ENCODE assay signal across 8 cellular contexts in the genomic region with DNA sequence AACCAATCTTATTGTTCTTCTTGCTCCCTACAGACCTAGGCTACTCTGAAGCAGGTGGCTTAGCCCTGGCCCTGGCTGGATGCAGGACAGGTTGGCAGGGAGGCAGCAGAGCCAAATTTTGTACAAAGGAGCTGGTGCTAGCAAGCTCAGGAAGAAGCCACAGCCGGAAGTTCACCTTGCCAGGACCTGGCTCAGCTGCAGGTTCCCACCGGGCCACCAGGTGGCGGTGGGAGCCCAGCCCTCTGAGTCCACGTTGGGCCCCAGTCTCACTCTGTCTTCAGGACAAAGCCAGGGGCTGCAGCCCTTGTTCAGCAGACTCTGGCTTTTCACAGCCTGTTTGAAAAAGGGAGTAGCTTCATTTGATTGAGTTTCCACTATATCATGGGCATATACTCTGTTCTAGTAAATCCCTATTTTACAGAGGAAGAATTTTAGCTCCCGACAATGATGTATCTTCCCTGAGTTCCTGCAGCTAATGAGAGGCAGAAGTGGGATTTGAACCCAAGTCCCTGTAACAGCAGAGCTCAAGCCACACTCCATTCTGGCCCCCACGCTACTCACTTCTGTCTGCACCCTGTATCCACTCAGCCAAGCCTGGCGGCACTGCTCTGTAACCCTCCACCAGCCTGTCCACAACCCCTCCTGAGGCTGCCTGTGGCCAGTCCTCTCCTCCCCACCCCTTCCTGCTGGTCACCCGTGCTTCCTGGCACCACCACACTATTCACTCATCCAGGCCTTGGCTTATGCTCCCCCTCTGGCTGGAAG. TPM values are rescaled to one million over a fixed set of nuclear protein-coding genes. Genes with fewer than 3 reads are reported as not detected.
DNase-seq lines count a peak whose midpoint lies in the region; ATAC-seq and TF ChIP-seq lines count a peak whose summit lies in the region.

No MANE protein-coding gene starts in this region.

- peaks cover 21% of the 10 kb centered on the region for H3F3A ChIP-seq in SU-DHL-6 (ENCODE audit: insufficient read depth)

- peaks cover 20% of the 10 kb centered on the region for H3K36me3 Mint-ChIP-seq in activated naive CD8-positive, alpha-beta T cell treated with anti-CD3 and anti-CD28 coated beads for 36 hours

- intact Hi-C loops in Right ventricle myocardium superior (cut with DNase I), result loop anchor here (2.0 kb wide), 1 partner anchor 48 kb away; no protein-coding TSS in a partner anchor

- H3K4me3 Mint-ChIP-seq in activated naive CD8-positive, alpha-beta T cell treated with anti-CD3 and anti-CD28 coated beads for 36 hours, result no peak overlapping the region

- TF ChIP-seq CTCF in SU-DHL-6 (IDR thresholded peaks at IDR 0.05; ENCODE audit: insufficient read depth, low read length, poor library complexity, severe bottlenecking) (peak; percentile 80), upper lobe of left lung (IDR thresholded peaks at IDR 0.05) (peak; percentile 95 to 97 (median 96))

- no peaks in the 10 kb centered on the region for H3K27me3 Mint-ChIP-seq in activated naive CD8-positive, alpha-beta T cell treated with anti-CD3 and anti-CD28 coated beads for 36 hours

- H3K36me3 ChIP-seq in SU-DHL-6 (ENCODE audit: low read length) (no peaks in the 10 kb centered on the region), upper lobe of left lung (peaks cover 0 to 13% (median 4%) of the 10 kb centered on the region in 4 donors)

- H3K79me2 ChIP-seq in SU-DHL-6 (ENCODE audit: insufficient read depth, low read length), result peaks cover 15% of the 10 kb centered on the region

- no peaks in the 10 kb centered on the region for H3K9me3 ChIP-seq in SU-DHL-6 (ENCODE audit: insufficient read depth, low read length)
- H3K9me3 ChIP-seq in upper lobe of left lung, result no peaks in the 10 kb centered on the region

- WGBS in upper lobe of left lung, 2 donors, result 30 to 42% methylated on average over 6 to 8 of the region's 8 CpGs

- H3K27ac ChIP-seq in SU-DHL-6 (ENCODE audit: low read depth, low read length), result peak overlapping the region; percentile 38
- H3K27ac ChIP-seq in upper lobe of left lung, result peak overlapping the region in 3 of 4 donors; percentile 63 to 74 (median 73)

- H3K4me2 ChIP-seq in SU-DHL-6 (ENCODE audit: low read depth, low read length, poor library complexity, severe bottlenecking), result peak overlapping the region; percentile 35

- peaks cover 31% of the 10 kb centered on the region for H3K4me1 Mint-ChIP-seq in activated naive CD8-positive, alpha-beta T cell treated with anti-CD3 and anti-CD28 coated beads for 36 hours

- H3K4me3 ChIP-seq in SU-DHL-6 (ENCODE audit: insufficient read depth, low read length, poor library complexity, severe bottlenecking) (no peak overlapping the region), upper lobe of left lung (no peak overlapping the region)

- no peaks in the 10 kb centered on the region for H3K27me3 ChIP-seq in SU-DHL-6 (ENCODE audit: low read length)
- no peaks in the 10 kb centered on the region for H3K27me3 ChIP-seq in upper lobe of left lung

- peak overlapping the region; percentile 80 for H2AFZ ChIP-seq in SU-DHL-6 (ENCODE audit: low read depth, low read length, severe bottlenecking)

- DNase-seq in ELF-1 (ENCODE audit: low read depth, low spot score) (peak; percentile 96), NCI-H1417 (lab: John Stamatoyannopoulos, UW) (peak; percentile 79 to 85 (median 80)), Right ventricle myocardium superior (peak; percentile 86), pons (ENCODE audit: low spot score) (peak; percentile 56), upper lobe of left lung (peak; percentile 87 to 94)
- DNase-seq in activated naive CD8-positive, alpha-beta T cell treated with anti-CD3 and anti-CD28 coated beads for 36 hours, result peak; percentile 86

- TF ChIP-seq POLR2A in upper lobe of left lung (IDR thresholded peaks at IDR 0.05), result no peak

- H3K27ac Mint-ChIP-seq in activated naive CD8-positive, alpha-beta T cell treated with anti-CD3 and anti-CD28 coated beads for 36 hours, result peak overlapping the region; percentile 88

- TF ChIP-seq EP300 in upper lobe of left lung (IDR thresholded peaks at IDR 0.05), result no peak

- H3K9me3 Mint-ChIP-seq in activated naive CD8-positive, alpha-beta T cell treated with anti-CD3 and anti-CD28 coated beads for 36 hours, result no peaks in the 10 kb centered on the region

- peak overlapping the region; percentile 45 for H3K9ac ChIP-seq in SU-DHL-6 (ENCODE audit: low read length)

- peak; percentile 45 for ATAC-seq in HG02588 (IDR thresholded peaks at IDR 0.05; ENCODE audit: unreplicated experiment)
- peak; percentile 68 for ATAC-seq in Right ventricle myocardium superior (ENCODE audit: poor library complexity)
- ATAC-seq in upper lobe of left lung (ENCODE audit: low FRiP score in 2 of 2), result peak; percentile 76 to 80

- H4K20me1 ChIP-seq in SU-DHL-6 (ENCODE audit: low read depth, low read length), result peaks cover 8% of the 10 kb centered on the region; the same call in 1 of the 2 replicates

- H3K9me2 ChIP-seq in SU-DHL-6 (replicated peaks; ENCODE audit: insufficient read depth, low read length), result no peaks in the 10 kb centered on the region

- H3K4me1 ChIP-seq in upper lobe of left lung, result peaks cover 20 to 25% (median 22%) of the 10 kb centered on the region in 4 donors

RNA-seq across cellular contexts. Expression of a gene that starts 3.3 kb away (rescaled TPM):
- total RNA-seq in activated naive CD8-positive, alpha-beta T cell treated with anti-CD3 and anti-CD28 coated beads for 36 hours, result 10 to 100 TPM; 70.0 to 70.3 TPM
- 12.9 TPM for total RNA-seq in Right ventricle myocardium superior
- 10 to 100 TPM; 26.4 to 75.4 (median 36.1) TPM for total RNA-seq in upper lobe of left lung

RNA-seq across cellular contexts. Expression of a gene that starts 3.4 kb away (rescaled TPM):
- total RNA-seq in activated naive CD8-positive, alpha-beta T cell treated with anti-CD3 and anti-CD28 coated beads for 36 hours, result 100 to 1,000 TPM; 308 to 315 TPM
- total RNA-seq in Right ventricle myocardium superior (111 TPM), upper lobe of left lung (100 to 1,000 TPM in 5 of 6 donors, 10 to 100 TPM in 1; 98.4 to 152 (median 139) TPM)

RNA-seq across cellular contexts. Expression of a gene that starts 25.3 kb away (rescaled TPM):
- total RNA-seq in activated naive CD8-positive, alpha-beta T cell treated with anti-CD3 and anti-CD28 coated beads for 36 hours, result 10 to 100 TPM; 41.1 to 41.6 TPM
- total RNA-seq in Right ventricle myocardium superior (14.2 TPM), upper lobe of left lung (100 to 1,000 TPM in 1 of 6 donors, 10 to 100 TPM in 5; 30.3 to 113 (median 50.4) TPM)

RNA-seq across cellular contexts. Expression of a gene that starts 25.8 kb away (rescaled TPM):
- 10 to 100 TPM; 57.6 to 64.1 TPM for total RNA-seq in activated naive CD8-positive, alpha-beta T cell treated with anti-CD3 and anti-CD28 coated beads for 36 hours
- total RNA-seq in Right ventricle myocardium superior, result 17.7 TPM
- total RNA-seq in upper lobe of left lung, result 10 to 100 TPM; 23.5 to 95.3 (median 34.5) TPM

RNA-seq across cellular contexts. Expression of a gene that starts 41.2 kb away (rescaled TPM):
- 10 to 100 TPM; 18.3 to 19.8 TPM for total RNA-seq in activated naive CD8-positive, alpha-beta T cell treated with anti-CD3 and anti-CD28 coated beads for 36 hours
- total RNA-seq in Right ventricle myocardium superior (0.73 TPM), upper lobe of left lung (10 to 100 TPM in 1 of 6 donors, 1 to 10 TPM in 1, under 1 TPM in 4; 0.40 to 10.5 (median 0.79) TPM)
